Comparison of ENCODE assay signal across 14 cellular contexts in genomic region chr9:129070670-129071525, GRCh38. TPM values are rescaled to one million over a fixed set of nuclear protein-coding genes. Genes with fewer than 3 reads are reported as not detected.
DNase-seq lines count a peak whose midpoint lies in the region; ATAC-seq and TF ChIP-seq lines count a peak whose summit lies in the region.
"Had no signal": no experiment of that assay in that cellular context is flagged by ENCODE, and none has a peak within 500 bp of the region (broad histone marks: within the 10 kb centered on the region; RNA-seq: fewer than 3 reads in every experiment).

No MANE protein-coding gene starts in this region.

- peaks cover 47% of the 10 kb centered on the region for H3K4me1 Mint-ChIP-seq in activated naive CD4-positive, alpha-beta T cell treated with anti-CD3 and anti-CD28 coated beads, Interleukin-2, amount 10 ng/mL, durations not matched to agents 7 days and 5 days
- H3K4me1 Mint-ChIP-seq in activated naive CD4-positive, alpha-beta T cell treated with anti-CD3 and anti-CD28 coated beads for 36 hours (ENCODE audit: low read depth) = peaks cover 26% of the 10 kb centered on the region
- peaks cover 10% of the 10 kb centered on the region for H3K4me1 Mint-ChIP-seq in endodermal cell
- H3K4me1 Mint-ChIP-seq in stimulated activated effector memory CD8-positive, alpha-beta T cell treated with anti-CD3 and anti-CD28 coated beads, Interleukin-12 subunit alpha, Interleukin-12 subunit beta, amount 100 ng/mL, for 72 hours = peaks cover 38% of the 10 kb centered on the region
- H3K4me1 Mint-ChIP-seq in stimulated activated naive CD8-positive, alpha-beta T cell treated with anti-CD3 and anti-CD28 coated beads, Interleukin-15, amount 100 ng/mL, for 72 hours = peaks cover 50% of the 10 kb centered on the region

- H3K36me3 ChIP-seq in HUES64 (ENCODE audit: insufficient read depth, low read length) = peaks cover 23% of the 10 kb centered on the region
- H3K36me3 ChIP-seq in endodermal cell (ENCODE audit: control insufficient read depth, insufficient read depth, low read length) = peaks cover 10% of the 10 kb centered on the region

- H3K9me3 Mint-ChIP-seq in activated naive CD4-positive, alpha-beta T cell treated with anti-CD3 and anti-CD28 coated beads, Interleukin-2, amount 10 ng/mL, durations not matched to agents 7 days and 5 days = no peaks in the 10 kb centered on the region
- no peaks in the 10 kb centered on the region for H3K9me3 Mint-ChIP-seq in activated naive CD4-positive, alpha-beta T cell treated with anti-CD3 and anti-CD28 coated beads for 36 hours
- no peaks in the 10 kb centered on the region for H3K9me3 Mint-ChIP-seq in endodermal cell
- H3K9me3 Mint-ChIP-seq in stimulated activated effector memory CD8-positive, alpha-beta T cell treated with anti-CD3 and anti-CD28 coated beads, Interleukin-12 subunit alpha, Interleukin-12 subunit beta, amount 100 ng/mL, for 72 hours = no peaks in the 10 kb centered on the region
- H3K9me3 Mint-ChIP-seq in stimulated activated naive CD8-positive, alpha-beta T cell treated with anti-CD3 and anti-CD28 coated beads, Interleukin-15, amount 100 ng/mL, for 72 hours = no peaks in the 10 kb centered on the region
- H3K9me3 Mint-ChIP-seq: activated B cell treated with CpG ODN at 0.5 μM for 24 hours; activated T-helper 2 cell treated with anti-CD3 and anti-CD28 coated beads, Interferon-gamma antibody, Interleukin-2, Interleukin-4, amounts not matched to agents 10 μg/mL and 5 μg/mL and 100 μg/mL, durations not matched to agents 14 hours and 24 hours and 36 hours; T-helper 1 cell treated with Interleukin-12 subunit alpha and Interleukin-12 subunit beta and Interleukin-4 antibody, amounts not matched to agents 30 μg/mL and 1 μg/mL, for 36 hours had no signal

- peaks cover 15% of the 10 kb centered on the region for H3K4me1 ChIP-seq in HUES64 (ENCODE audit: insufficient read depth, low read length)
- no peaks in the 10 kb centered on the region for H3K4me1 ChIP-seq in endodermal cell (ENCODE audit: control insufficient read depth, insufficient read depth, low read length)
- H3K4me1 ChIP-seq: testis had no signal

- H3K9me3 ChIP-seq in HUES64 (ENCODE audit: insufficient read depth, low read depth, low read length) = no peaks in the 10 kb centered on the region
- H3K9me3 ChIP-seq in endodermal cell (ENCODE audit: control insufficient read depth, low read length) = no peaks in the 10 kb centered on the region
- H3K9me3 ChIP-seq: testis had no signal

- peaks cover 14% of the 10 kb centered on the region for H3K36me3 Mint-ChIP-seq in activated naive CD4-positive, alpha-beta T cell treated with anti-CD3 and anti-CD28 coated beads, Interleukin-2, amount 10 ng/mL, durations not matched to agents 7 days and 5 days
- H3K36me3 Mint-ChIP-seq in activated naive CD4-positive, alpha-beta T cell treated with anti-CD3 and anti-CD28 coated beads for 36 hours (ENCODE audit: low read depth) = no peaks in the 10 kb centered on the region
- H3K36me3 Mint-ChIP-seq in endodermal cell (ENCODE audit: low read depth) = peaks cover 12% of the 10 kb centered on the region
- H3K36me3 Mint-ChIP-seq in stimulated activated effector memory CD8-positive, alpha-beta T cell treated with anti-CD3 and anti-CD28 coated beads, Interleukin-12 subunit alpha, Interleukin-12 subunit beta, amount 100 ng/mL, for 72 hours = peaks cover 15% of the 10 kb centered on the region

- no peak overlapping the region for H3K9ac ChIP-seq in HUES64 (ENCODE audit: low read depth, low read length)
- no peak overlapping the region for H3K9ac ChIP-seq in endodermal cell (ENCODE audit: extremely low read depth, low read length, poor library complexity, severe bottlenecking)

- H3K27me3 ChIP-seq in HUES64 (ENCODE audit: insufficient read depth, low read length) (no peaks in the 10 kb centered on the region), endodermal cell (ENCODE audit: control insufficient read depth, insufficient read depth, low read length, poor library complexity, severe bottlenecking) (no peaks in the 10 kb centered on the region)
- H3K27me3 ChIP-seq: testis had no signal

- H3K4me3 Mint-ChIP-seq in activated naive CD4-positive, alpha-beta T cell treated with anti-CD3 and anti-CD28 coated beads, Interleukin-2, amount 10 ng/mL, durations not matched to agents 7 days and 5 days = no peak overlapping the region
- no peak overlapping the region for H3K4me3 Mint-ChIP-seq in activated naive CD4-positive, alpha-beta T cell treated with anti-CD3 and anti-CD28 coated beads for 36 hours
- no peak overlapping the region for H3K4me3 Mint-ChIP-seq in endodermal cell
- H3K4me3 Mint-ChIP-seq in stimulated activated effector memory CD8-positive, alpha-beta T cell treated with anti-CD3 and anti-CD28 coated beads, Interleukin-12 subunit alpha, Interleukin-12 subunit beta, amount 100 ng/mL, for 72 hours = no peak overlapping the region
- no peak overlapping the region for H3K4me3 Mint-ChIP-seq in stimulated activated naive CD8-positive, alpha-beta T cell treated with anti-CD3 and anti-CD28 coated beads, Interleukin-15, amount 100 ng/mL, for 72 hours
- H3K4me3 Mint-ChIP-seq: activated B cell treated with CpG ODN at 0.5 μM for 24 hours; T-helper 1 cell treated with Interleukin-12 subunit alpha and Interleukin-12 subunit beta and Interleukin-4 antibody, amounts not matched to agents 30 μg/mL and 1 μg/mL, for 36 hours had no signal

- WGBS in HUES64 = 46% methylated on average over 21 of the region's 21 CpGs
- WGBS in endodermal cell (ENCODE audit: insufficient coverage in 1 of 2, insufficient read length in 1 of 2), 2 experiments = 66 to 73% methylated on average over 14 to 21 of the region's 21 CpGs

- ATAC-seq in stimulated activated effector memory CD8-positive, alpha-beta T cell treated with anti-CD3 and anti-CD28 coated beads, Interleukin-12 subunit alpha, Interleukin-12 subunit beta, amount 100 ng/mL, for 72 hours = no peak
- no peak for ATAC-seq in stimulated activated naive CD8-positive, alpha-beta T cell treated with anti-CD3 and anti-CD28 coated beads, Interleukin-15, amount 100 ng/mL, for 72 hours

- no peak for TF ChIP-seq CTCF in endodermal cell (conservative IDR thresholded peaks at IDR 0.05)

- H3K27me3 Mint-ChIP-seq in activated naive CD4-positive, alpha-beta T cell treated with anti-CD3 and anti-CD28 coated beads, Interleukin-2, amount 10 ng/mL, durations not matched to agents 7 days and 5 days = no peaks in the 10 kb centered on the region
- H3K27me3 Mint-ChIP-seq in activated naive CD4-positive, alpha-beta T cell treated with anti-CD3 and anti-CD28 coated beads for 36 hours (ENCODE audit: low read depth) = no peaks in the 10 kb centered on the region
- H3K27me3 Mint-ChIP-seq in endodermal cell (ENCODE audit: insufficient read depth) = no peaks in the 10 kb centered on the region
- no peaks in the 10 kb centered on the region for H3K27me3 Mint-ChIP-seq in stimulated activated naive CD8-positive, alpha-beta T cell treated with anti-CD3 and anti-CD28 coated beads, Interleukin-15, amount 100 ng/mL, for 72 hours
- H3K27me3 Mint-ChIP-seq: activated B cell treated with CpG ODN at 0.5 μM for 24 hours had no signal

- intact Hi-C loops in activated naive CD4-positive, alpha-beta T cell treated with anti-CD3 and anti-CD28 coated beads for 36 hours (cut with micrococcal nuclease) = no loop called here

- no peak for DNase-seq in activated naive CD4-positive, alpha-beta T cell treated with anti-CD3 and anti-CD28 coated beads, Interleukin-2, amount 10 ng/mL, durations not matched to agents 7 days and 5 days
- no peak for DNase-seq in activated naive CD4-positive, alpha-beta T cell treated with anti-CD3 and anti-CD28 coated beads for 36 hours
- DNase-seq in endodermal cell (peak; percentile 61), nucleus accumbens (lab: John Stamatoyannopoulos, UW) (no peak)
- DNase-seq in stimulated activated effector memory CD8-positive, alpha-beta T cell treated with anti-CD3 and anti-CD28 coated beads, Interleukin-12 subunit alpha, Interleukin-12 subunit beta, amount 100 ng/mL, for 72 hours (ENCODE audit: low spot score in 2 of 2) = no peak
- DNase-seq in stimulated activated naive CD8-positive, alpha-beta T cell treated with anti-CD3 and anti-CD28 coated beads, Interleukin-15, amount 100 ng/mL, for 72 hours = no peak
- no peak for DNase-seq in stimulated activated CD4-positive, alpha-beta T cell treated with anti-CD3 and anti-CD28 coated beads, Interleukin-4, amount 100 ng/mL, for 4 hours
- DNase-seq: activated B cell treated with CpG ODN at 0.5 μM for 24 hours, amniotic stem cell, NCI-H748 treated with DMSO at 0.1 percent for 48 hours, testis had no signal

- H3K4me3 ChIP-seq in HUES64 (ENCODE audit: low read length) = no peak overlapping the region; the same call in 1 of the 2 replicates
- no peak overlapping the region for H3K4me3 ChIP-seq in endodermal cell (ENCODE audit: low read length)
- H3K4me3 ChIP-seq: testis had no signal

- CTCF ChIA-PET in activated naive CD4-positive, alpha-beta T cell treated with anti-CD3 and anti-CD28 coated beads, Interleukin-2, amount 10 ng/mL, durations not matched to agents 7 days and 5 days (lab: Charles Lee) = no interaction called here
- CTCF ChIA-PET in activated naive CD4-positive, alpha-beta T cell treated with anti-CD3 and anti-CD28 coated beads for 36 hours (lab: Charles Lee) = no interaction called here

- H3K27ac Mint-ChIP-seq in activated naive CD4-positive, alpha-beta T cell treated with anti-CD3 and anti-CD28 coated beads, Interleukin-2, amount 10 ng/mL, durations not matched to agents 7 days and 5 days = peak overlapping the region; percentile 7
- no peak overlapping the region for H3K27ac Mint-ChIP-seq in activated naive CD4-positive, alpha-beta T cell treated with anti-CD3 and anti-CD28 coated beads for 36 hours
- H3K27ac Mint-ChIP-seq in endodermal cell = no peak overlapping the region
- H3K27ac Mint-ChIP-seq in stimulated activated effector memory CD8-positive, alpha-beta T cell treated with anti-CD3 and anti-CD28 coated beads, Interleukin-12 subunit alpha, Interleukin-12 subunit beta, amount 100 ng/mL, for 72 hours = peak overlapping the region; percentile 72
- peak overlapping the region in 1 of 2 donors; percentile 27 for H3K27ac Mint-ChIP-seq in stimulated activated naive CD8-positive, alpha-beta T cell treated with anti-CD3 and anti-CD28 coated beads, Interleukin-15, amount 100 ng/mL, for 72 hours
- H3K27ac Mint-ChIP-seq: activated T-helper 2 cell treated with anti-CD3 and anti-CD28 coated beads, Interferon-gamma antibody, Interleukin-2, Interleukin-4, amounts not matched to agents 10 μg/mL and 5 μg/mL and 100 μg/mL, durations not matched to agents 14 hours and 24 hours and 36 hours had no signal

- H3K27ac ChIP-seq in HUES64 (ENCODE audit: low read depth, low read length) = peak overlapping the region; percentile 79
- no peak overlapping the region for H3K27ac ChIP-seq in endodermal cell (ENCODE audit: low read depth, low read length)
- H3K27ac ChIP-seq: testis had no signal

RNA-seq across cellular contexts. Expression of gene DOLPP1, which starts 10.0 kb away (rescaled TPM):
- 10 to 100 TPM; 15.5 to 19.9 TPM for total RNA-seq in activated naive CD4-positive, alpha-beta T cell treated with anti-CD3 and anti-CD28 coated beads for 36 hours
- 24.7 TPM for polyA plus RNA-seq in HUES64 (2013, experiment 1 of 2)
- polyA plus RNA-seq in HUES64 (2013, experiment 2 of 2) = 21.9 TPM
- 10 to 100 TPM; 30.1 to 30.4 TPM for total RNA-seq in endodermal cell
- polyA plus RNA-seq in endodermal cell (2013, experiment 1 of 2) = 28.6 TPM
- 25.3 TPM for polyA plus RNA-seq in endodermal cell (2013, experiment 2 of 2)

RNA-seq across cellular contexts. Expression of gene MIGA2, which starts 34.5 kb away (rescaled TPM):
- 10 to 100 TPM; 36.3 to 42.7 TPM for total RNA-seq in activated naive CD4-positive, alpha-beta T cell treated with anti-CD3 and anti-CD28 coated beads for 36 hours
- 13.5 TPM for polyA plus RNA-seq in HUES64 (2013, experiment 1 of 2)
- 11.2 TPM for polyA plus RNA-seq in HUES64 (2013, experiment 2 of 2)
- 10 to 100 TPM; 41.4 to 41.5 TPM for total RNA-seq in endodermal cell
- 23.0 TPM for polyA plus RNA-seq in endodermal cell (2013, experiment 1 of 2)
- polyA plus RNA-seq in endodermal cell (2013, experiment 2 of 2) = 17.8 TPM

RNA-seq across cellular contexts. Expression of gene CRAT, which starts 39.7 kb away (rescaled TPM):
- total RNA-seq in activated naive CD4-positive, alpha-beta T cell treated with anti-CD3 and anti-CD28 coated beads for 36 hours = 10 to 100 TPM; 15.0 to 15.8 TPM
- polyA plus RNA-seq in HUES64 (2013, experiment 1 of 2) = 8.1 TPM
- 10.7 TPM for polyA plus RNA-seq in HUES64 (2013, experiment 2 of 2)
- 10 to 100 TPM; 17.2 to 17.5 TPM for total RNA-seq in endodermal cell
- polyA plus RNA-seq in endodermal cell (2013, experiment 1 of 2) = 25.3 TPM
- 24.3 TPM for polyA plus RNA-seq in endodermal cell (2013, experiment 2 of 2)

RNA-seq across cellular contexts. Expression of gene PTPA, which starts 40.3 kb away (rescaled TPM):
- 10 to 100 TPM; 83.0 to 94.5 TPM for total RNA-seq in activated naive CD4-positive, alpha-beta T cell treated with anti-CD3 and anti-CD28 coated beads for 36 hours
- polyA plus RNA-seq in HUES64 (2013, experiment 1 of 2) = 114 TPM
- polyA plus RNA-seq in HUES64 (2013, experiment 2 of 2) = 121 TPM
- 100 to 1,000 TPM; 134 to 139 TPM for total RNA-seq in endodermal cell
- 105 TPM for polyA plus RNA-seq in endodermal cell (2013, experiment 1 of 2)
- 96.3 TPM for polyA plus RNA-seq in endodermal cell (2013, experiment 2 of 2)

RNA-seq across cellular contexts. Expression of gene SH3GLB2, which starts 42.8 kb away (rescaled TPM):
- 10 to 100 TPM; 38.0 to 38.2 TPM for total RNA-seq in activated naive CD4-positive, alpha-beta T cell treated with anti-CD3 and anti-CD28 coated beads for 36 hours
- 42.2 TPM for polyA plus RNA-seq in HUES64 (2013, experiment 1 of 2)
- 38.4 TPM for polyA plus RNA-seq in HUES64 (2013, experiment 2 of 2)
- total RNA-seq in endodermal cell = 10 to 100 TPM; 86.9 to 98.1 TPM
- polyA plus RNA-seq in endodermal cell (2013, experiment 1 of 2) = 82.3 TPM
- 77.3 TPM for polyA plus RNA-seq in endodermal cell (2013, experiment 2 of 2)

Comparison
In these comparisons a context has a peak if more than half of its experiments do, and no peak if none do; other contexts are left out.
1. H3K27ac Mint-ChIP-seq: peak in activated naive CD4-positive, alpha-beta T cell treated with anti-CD3 and anti-CD28 coated beads, Interleukin-2, amount 10 ng/mL, durations not matched to agents 7 days and 5 days (single experiment) and stimulated activated effector memory CD8-positive, alpha-beta T cell treated with anti-CD3 and anti-CD28 coated beads, Interleukin-12 subunit alpha, Interleukin-12 subunit beta, amount 100 ng/mL, for 72 hours (single experiment); none in activated naive CD4-positive, alpha-beta T cell treated with anti-CD3 and anti-CD28 coated beads for 36 hours (single experiment) and endodermal cell (single experiment).